In genomic region chr21:42198949-42199348, GRCh38 we compare ENCODE assay signal across 10 cellular contexts. TPM values are rescaled to one million over a fixed set of nuclear protein-coding genes. Genes with fewer than 3 reads are reported as not detected.
DNase-seq lines count a peak whose midpoint lies in the region; ATAC-seq and TF ChIP-seq lines count a peak whose summit lies in the region.
"Had no signal": no experiment of that assay in that cellular context is flagged by ENCODE, and none has a peak within 500 bp of the region (broad histone marks: within the 10 kb centered on the region; RNA-seq: fewer than 3 reads in every experiment).

No MANE protein-coding gene starts in this region.

- peak overlapping the region; percentile 12 for H3K4me3 Mint-ChIP-seq in activated naive CD4-positive, alpha-beta T cell treated with anti-CD3 and anti-CD28 coated beads, Interleukin-2, amount 10 ng/mL, durations not matched to agents 7 days and 5 days
- H3K4me3 Mint-ChIP-seq in activated CD8-positive, alpha-beta T cell treated with anti-CD3 and anti-CD28 coated beads, Interleukin-2, amount 10 ng/mL, durations not matched to agents 7 days and 5 days, result no peak overlapping the region
- no peak overlapping the region for H3K4me3 Mint-ChIP-seq in type B pancreatic cell

- H3K9me3 Mint-ChIP-seq in activated naive CD4-positive, alpha-beta T cell treated with anti-CD3 and anti-CD28 coated beads, Interleukin-2, amount 10 ng/mL, durations not matched to agents 7 days and 5 days, result no peaks in the 10 kb centered on the region
- no peaks in the 10 kb centered on the region for H3K9me3 Mint-ChIP-seq in activated CD8-positive, alpha-beta T cell treated with anti-CD3 and anti-CD28 coated beads, Interleukin-2, amount 10 ng/mL, durations not matched to agents 7 days and 5 days (ENCODE audit: insufficient read depth)
- H3K9me3 Mint-ChIP-seq in type B pancreatic cell, result no peaks in the 10 kb centered on the region

- POLR2A ChIA-PET in activated CD8-positive, alpha-beta T cell treated with anti-CD3 and anti-CD28 coated beads, Interleukin-2, amount 10 ng/mL, durations not matched to agents 7 days and 5 days (lab: Charles Lee), result interaction anchor here (0.7 to 1.0 kb wide), 2 partner anchors 10 to 46 kb away, joined by 3 read pairs; no protein-coding TSS in a partner anchor

- DNase-seq in activated naive CD4-positive, alpha-beta T cell treated with anti-CD3 and anti-CD28 coated beads, Interleukin-2, amount 10 ng/mL, durations not matched to agents 7 days and 5 days, result no peak
- no peak for DNase-seq in activated naive CD4-positive, alpha-beta T cell treated with Interleukin-2 at 50 U/mL for 16 hours
- peak; percentile 19 for DNase-seq in activated CD8-positive, alpha-beta T cell treated with anti-CD3 and anti-CD28 coated beads, Interleukin-2, amount 10 ng/mL, durations not matched to agents 7 days and 5 days
- peak; percentile 30 for DNase-seq in iris pigment epithelial cell (ENCODE audit: low read depth)
- no peak for DNase-seq in type B pancreatic cell (ENCODE audit: extremely low spot score, unreplicated experiment)
- no peak for DNase-seq in SIG-M5 treated with dmso at 0.1 percent for 504 hours (lab: John Stamatoyannopoulos, UW; ENCODE audit: unreplicated experiment)
- no peak for DNase-seq in NCI-H1417 treated with DMSO at 0.1 percent for 48 hours (lab: John Stamatoyannopoulos, UW)
- DNase-seq: amniotic stem cell, NCI-H1048 had no signal

- ATAC-seq in activated CD8-positive, alpha-beta T cell treated with anti-CD3 and anti-CD28 coated beads, Interleukin-2, amount 10 ng/mL, durations not matched to agents 7 days and 5 days, result no peak
- ATAC-seq in HG02840 (IDR thresholded peaks at IDR 0.05; ENCODE audit: low FRiP score, unreplicated experiment), result no peak

- H3K36me3 Mint-ChIP-seq in activated naive CD4-positive, alpha-beta T cell treated with anti-CD3 and anti-CD28 coated beads, Interleukin-2, amount 10 ng/mL, durations not matched to agents 7 days and 5 days, result peaks cover 4% of the 10 kb centered on the region
- H3K36me3 Mint-ChIP-seq in activated CD8-positive, alpha-beta T cell treated with anti-CD3 and anti-CD28 coated beads, Interleukin-2, amount 10 ng/mL, durations not matched to agents 7 days and 5 days (ENCODE audit: low read depth), result no peaks in the 10 kb centered on the region
- no peaks in the 10 kb centered on the region for H3K36me3 Mint-ChIP-seq in type B pancreatic cell

- H3K27me3 Mint-ChIP-seq in activated naive CD4-positive, alpha-beta T cell treated with anti-CD3 and anti-CD28 coated beads, Interleukin-2, amount 10 ng/mL, durations not matched to agents 7 days and 5 days, result peaks cover 15% of the 10 kb centered on the region
- peaks cover 8% of the 10 kb centered on the region for H3K27me3 Mint-ChIP-seq in activated CD8-positive, alpha-beta T cell treated with anti-CD3 and anti-CD28 coated beads, Interleukin-2, amount 10 ng/mL, durations not matched to agents 7 days and 5 days (ENCODE audit: low read depth)
- H3K27me3 Mint-ChIP-seq in type B pancreatic cell, result no peaks in the 10 kb centered on the region

- CTCF ChIA-PET in activated naive CD4-positive, alpha-beta T cell treated with anti-CD3 and anti-CD28 coated beads, Interleukin-2, amount 10 ng/mL, durations not matched to agents 7 days and 5 days (lab: Charles Lee), result interaction anchor here (0.7 kb wide), 1 partner anchor 60 kb away, joined by 3 read pairs; no protein-coding TSS in a partner anchor
- CTCF ChIA-PET in activated CD8-positive, alpha-beta T cell treated with anti-CD3 and anti-CD28 coated beads, Interleukin-2, amount 10 ng/mL, durations not matched to agents 7 days and 5 days (lab: Charles Lee), result interaction anchor here (1.4 to 1.7 kb wide), 3 partner anchors 9 to 60 kb away, joined by 5 to 7 read pairs (median 7); no protein-coding TSS in a partner anchor

- no peak for TF ChIP-seq CTCF in type B pancreatic cell (conservative IDR thresholded peaks at IDR 0.05)

- H3K4me1 Mint-ChIP-seq in activated naive CD4-positive, alpha-beta T cell treated with anti-CD3 and anti-CD28 coated beads, Interleukin-2, amount 10 ng/mL, durations not matched to agents 7 days and 5 days, result peaks cover 59% of the 10 kb centered on the region
- H3K4me1 Mint-ChIP-seq in activated CD8-positive, alpha-beta T cell treated with anti-CD3 and anti-CD28 coated beads, Interleukin-2, amount 10 ng/mL, durations not matched to agents 7 days and 5 days (ENCODE audit: low read depth), result peaks cover 49% of the 10 kb centered on the region
- peaks cover 17% of the 10 kb centered on the region for H3K4me1 Mint-ChIP-seq in type B pancreatic cell (ENCODE audit: unreplicated experiment)

- peak overlapping the region; percentile 64 for H3K27ac Mint-ChIP-seq in activated naive CD4-positive, alpha-beta T cell treated with anti-CD3 and anti-CD28 coated beads, Interleukin-2, amount 10 ng/mL, durations not matched to agents 7 days and 5 days
- H3K27ac Mint-ChIP-seq in activated CD8-positive, alpha-beta T cell treated with anti-CD3 and anti-CD28 coated beads, Interleukin-2, amount 10 ng/mL, durations not matched to agents 7 days and 5 days, result no peak overlapping the region
- H3K27ac Mint-ChIP-seq in type B pancreatic cell, result peak overlapping the region; percentile 42

RNA-seq across cellular contexts. Expression of gene ABCG1, which starts 20.0 kb away (rescaled TPM):
- 1 to 10 TPM; 6.7 to 8.0 TPM for total RNA-seq in activated CD8-positive, alpha-beta T cell treated with anti-CD3 and anti-CD28 coated beads, Interleukin-2, amount 10 ng/mL, durations not matched to agents 7 days and 5 days
- total RNA-seq in type B pancreatic cell (ENCODE audit: low replicate concordance), result 6.2 and 8.4 TPM in 2 replicates

Comparison
In these comparisons a context has a peak if more than half of its experiments do, and no peak if none do; other contexts are left out.
1. DNase-seq: peak in activated CD8-positive, alpha-beta T cell treated with anti-CD3 and anti-CD28 coated beads, Interleukin-2, amount 10 ng/mL, durations not matched to agents 7 days and 5 days (single experiment) and iris pigment epithelial cell (single experiment); none in activated naive CD4-positive, alpha-beta T cell treated with anti-CD3 and anti-CD28 coated beads, Interleukin-2, amount 10 ng/mL, durations not matched to agents 7 days and 5 days (single experiment), activated naive CD4-positive, alpha-beta T cell treated with Interleukin-2 at 50 U/mL for 16 hours (single experiment), type B pancreatic cell (single experiment), SIG-M5 treated with dmso at 0.1 percent for 504 hours (single experiment) and NCI-H1417 treated with DMSO at 0.1 percent for 48 hours (single experiment).